ENCODE assay signal across 9 cellular contexts in genomic region chr16:1769402-1770300, GRCh38. TPM values are rescaled to one million over a fixed set of nuclear protein-coding genes. Genes with fewer than 3 reads are reported as not detected.
DNase-seq lines count a peak whose midpoint lies in the region; ATAC-seq and TF ChIP-seq lines count a peak whose summit lies in the region.
"Had no signal": no experiment of that assay in that cellular context is flagged by ENCODE, and none has a peak within 500 bp of the region (broad histone marks: within the 10 kb centered on the region; RNA-seq: fewer than 3 reads in every experiment).

No MANE protein-coding gene starts in this region.

- H3K27me3 ChIP-seq in stomach smooth muscle (ENCODE audit: control insufficient read depth in 1 of 2, insufficient read depth in 2 of 2, low read length in 2 of 2) = no peaks in the 10 kb centered on the region

- H3K27me3 Mint-ChIP-seq in activated CD4-positive, alpha-beta T cell treated with anti-CD3 and anti-CD28 coated beads, Interleukin-2, amount 10 ng/mL, durations not matched to agents 24 days and 14 days = no peaks in the 10 kb centered on the region
- H3K27me3 Mint-ChIP-seq in WTC11 (ENCODE audit: low read depth) = no peaks in the 10 kb centered on the region; the same call in 1 of the 2 replicates
- H3K27me3 Mint-ChIP-seq in glutamatergic neuron (ENCODE audit: unreplicated experiment) = peaks cover 15% of the 10 kb centered on the region

- H3K4me1 ChIP-seq in stomach smooth muscle (ENCODE audit: control insufficient read depth, insufficient read depth, low read length) = peaks cover 39% of the 10 kb centered on the region

- POLR2A ChIA-PET in WTC11 (lab: Charles Lee) = interaction anchor here (0.5 to 3.6 kb wide), 7 partner anchors 11 to 1342 kb away, joined by 3 to 18 read pairs (median 4); partner anchors contain the start of genes MAPK8IP3, NUBP2, RPS2 and SPSB3

- peak overlapping the region; percentile 93 for H3K4me3 Mint-ChIP-seq in activated CD4-positive, alpha-beta T cell treated with anti-CD3 and anti-CD28 coated beads, Interleukin-2, amount 10 ng/mL, durations not matched to agents 24 days and 14 days
- H3K4me3 Mint-ChIP-seq in WTC11 = peak overlapping the region; percentile 99
- H3K4me3 Mint-ChIP-seq in glutamatergic neuron (ENCODE audit: unreplicated experiment) = peak overlapping the region; percentile 93

- H3K9me3 ChIP-seq in stomach smooth muscle (ENCODE audit: control insufficient read depth in 2 of 2, low read length in 2 of 2) = no peaks in the 10 kb centered on the region

- peak overlapping the region; percentile 73 for H3K27ac ChIP-seq in stomach smooth muscle (ENCODE audit: low read length)

- peak overlapping the region; percentile 74 for H3K27ac Mint-ChIP-seq in activated CD4-positive, alpha-beta T cell treated with anti-CD3 and anti-CD28 coated beads, Interleukin-2, amount 10 ng/mL, durations not matched to agents 24 days and 14 days
- H3K27ac Mint-ChIP-seq in WTC11 (peak overlapping the region; percentile 84), glutamatergic neuron (ENCODE audit: unreplicated experiment) (peak overlapping the region; percentile 90)

- peaks cover 26% of the 10 kb centered on the region for H3K36me3 Mint-ChIP-seq in activated CD4-positive, alpha-beta T cell treated with anti-CD3 and anti-CD28 coated beads, Interleukin-2, amount 10 ng/mL, durations not matched to agents 24 days and 14 days (ENCODE audit: low read depth)
- H3K36me3 Mint-ChIP-seq in WTC11 (peaks cover 4% of the 10 kb centered on the region), glutamatergic neuron (ENCODE audit: unreplicated experiment) (no peaks in the 10 kb centered on the region)

- no peak for DNase-seq in activated CD4-positive, alpha-beta T cell treated with anti-CD3 and anti-CD28 coated beads, Interleukin-2, amount 10 ng/mL, durations not matched to agents 24 days and 14 days
- DNase-seq in activated CD4-positive, alpha-beta T cell treated with anti-CD3 and anti-CD28 coated beads for 48 hours = no peak
- DNase-seq in WTC11 (ENCODE audit: low spot score) (no peak), glutamatergic neuron (no peak), GM19240 (ENCODE audit: insufficient read length, low spot score) (no peak), A172 (ENCODE audit: low spot score) (no peak)
- DNase-seq: activated CD4-positive, CD25-positive, alpha-beta regulatory T cell treated with anti-CD3 and anti-CD28 coated beads, Interleukin-2, amount 50 U/mL, for 72 hours had no signal

- TF ChIP-seq CTCF in WTC11 (IDR thresholded peaks at IDR 0.05) = no peak
- no peak for TF ChIP-seq CTCF in glutamatergic neuron (IDR thresholded peaks at IDR 0.05; ENCODE audit: partially characterized antibody, unreplicated experiment)

- CTCF ChIA-PET in WTC11 (lab: Charles Lee) = interaction anchor here (0.7 to 2.4 kb wide), 4 partner anchors 13 to 154 kb away, joined by 3 to 11 read pairs (median 6); partner anchors contain the start of genes MAPK8IP3, NUBP2 and SPSB3

- peaks cover 10% of the 10 kb centered on the region for H3K4me1 Mint-ChIP-seq in activated CD4-positive, alpha-beta T cell treated with anti-CD3 and anti-CD28 coated beads, Interleukin-2, amount 10 ng/mL, durations not matched to agents 24 days and 14 days
- H3K4me1 Mint-ChIP-seq in WTC11 (peaks cover 4% of the 10 kb centered on the region), glutamatergic neuron (ENCODE audit: low read depth, unreplicated experiment) (peaks cover 4% of the 10 kb centered on the region)

- no peaks in the 10 kb centered on the region for H3K9me3 Mint-ChIP-seq in activated CD4-positive, alpha-beta T cell treated with anti-CD3 and anti-CD28 coated beads, Interleukin-2, amount 10 ng/mL, durations not matched to agents 24 days and 14 days
- no peaks in the 10 kb centered on the region for H3K9me3 Mint-ChIP-seq in WTC11
- H3K9me3 Mint-ChIP-seq in glutamatergic neuron (ENCODE audit: unreplicated experiment) = peaks cover 18% of the 10 kb centered on the region

- ATAC-seq in WTC11 (no peak), HG02678 (IDR thresholded peaks at IDR 0.05; ENCODE audit: unreplicated experiment) (no peak)

- no peak overlapping the region for H3K9ac ChIP-seq in stomach smooth muscle (ENCODE audit: low read length in 2 of 2)

- peak overlapping the region; percentile 63 to 90 for H3K4me3 ChIP-seq in stomach smooth muscle (ENCODE audit: low read length in 2 of 2)

- intact Hi-C loops in activated CD4-positive, alpha-beta T cell treated with anti-CD3 and anti-CD28 coated beads, Interleukin-2, amount 10 ng/mL, durations not matched to agents 24 days and 14 days (cut with micrococcal nuclease) = loop anchor here (2.0 to 5.0 kb wide), 4 partner anchors 55 to 173 kb away; partner anchors contain the start of genes MAPK8IP3 and MSRB1

- H3K36me3 ChIP-seq in stomach smooth muscle (ENCODE audit: control insufficient read depth in 2 of 2, insufficient read depth in 2 of 2, low read length in 2 of 2) = peaks cover 9 to 23% of the 10 kb centered on the region in 2 donors

TF ChIP-seq in WTC11, 78 proteins besides CTCF, POLR2A, EP300 and RAD21:
- TF ChIP-seq KAT7 (CRISPR knock-in tag; IDR thresholded peaks at IDR 0.05; ENCODE audit: borderline replicate concordance) (0 out of 2 replicates have a peak, but pooled peaks have one; percentile 26), NFATC4 (CRISPR knock-in tag; IDR thresholded peaks at IDR 0.05) (0 out of 2 replicates have a peak, but pooled peaks have one; percentile 16), E2F5 (CRISPR knock-in tag; IDR thresholded peaks at IDR 0.05) (no peak), IRF2 (CRISPR knock-in tag; IDR thresholded peaks at IDR 0.05; ENCODE audit: borderline replicate concordance, low read depth) (no peak), MLX (CRISPR knock-in tag; IDR thresholded peaks at IDR 0.05) (no peak)

RNA-seq across cellular contexts. Expression of gene NME3, which starts 1.7 kb away (rescaled TPM):
- 46.3 and 50.0 TPM in 2 replicates for total RNA-seq in activated CD4-positive, alpha-beta T cell treated with anti-CD3 and anti-CD28 coated beads, Interleukin-2, amount 10 ng/mL, durations not matched to agents 24 days and 14 days
- total RNA-seq in WTC11 (2021) (86.8 to 106 TPM (median 103 TPM) in 3 replicates), glutamatergic neuron (ENCODE audit: unreplicated experiment) (79.1 TPM)
- total RNA-seq in A172 (2014; rRNA removed; shearing (Covaris generic)) = 1.3 and 4.6 TPM in 2 replicates

RNA-seq across cellular contexts. Expression of gene EME2, which starts 3.0 kb away (rescaled TPM):
- total RNA-seq in activated CD4-positive, alpha-beta T cell treated with anti-CD3 and anti-CD28 coated beads, Interleukin-2, amount 10 ng/mL, durations not matched to agents 24 days and 14 days = 28.2 and 30.0 TPM in 2 replicates
- 23.2 to 30.8 TPM (median 25.7 TPM) in 3 replicates for total RNA-seq in WTC11 (2021)
- 68.7 TPM for total RNA-seq in glutamatergic neuron (ENCODE audit: unreplicated experiment)
- 7.8 and 15.8 TPM in 2 replicates for total RNA-seq in A172 (2014; rRNA removed; shearing (Covaris generic))

RNA-seq across cellular contexts. Expression of gene MRPS34, which starts 3.3 kb away (rescaled TPM):
- 201 and 207 TPM in 2 replicates for total RNA-seq in activated CD4-positive, alpha-beta T cell treated with anti-CD3 and anti-CD28 coated beads, Interleukin-2, amount 10 ng/mL, durations not matched to agents 24 days and 14 days
- total RNA-seq in WTC11 (2021) (258 to 262 TPM (median 261 TPM) in 3 replicates), glutamatergic neuron (ENCODE audit: unreplicated experiment) (75.1 TPM)
- total RNA-seq in A172 (2014; rRNA removed; shearing (Covaris generic)) = 208 and 223 TPM in 2 replicates

RNA-seq across cellular contexts. Expression of gene SPSB3, which starts 12.7 kb away (rescaled TPM):
- total RNA-seq in activated CD4-positive, alpha-beta T cell treated with anti-CD3 and anti-CD28 coated beads, Interleukin-2, amount 10 ng/mL, durations not matched to agents 24 days and 14 days = 24.6 and 24.9 TPM in 2 replicates
- total RNA-seq in WTC11 (2021) (27.2 to 32.8 TPM (median 28.4 TPM) in 3 replicates), glutamatergic neuron (ENCODE audit: unreplicated experiment) (80.4 TPM)
- 36.7 and 37.9 TPM in 2 replicates for total RNA-seq in A172 (2014; rRNA removed; shearing (Covaris generic))

RNA-seq across cellular contexts. Expression of gene NUBP2, which starts 13.1 kb away (rescaled TPM):
- 77.4 and 81.1 TPM in 2 replicates for total RNA-seq in activated CD4-positive, alpha-beta T cell treated with anti-CD3 and anti-CD28 coated beads, Interleukin-2, amount 10 ng/mL, durations not matched to agents 24 days and 14 days
- 76.4 to 89.2 TPM (median 77.6 TPM) in 3 replicates for total RNA-seq in WTC11 (2021)
- 66.1 TPM for total RNA-seq in glutamatergic neuron (ENCODE audit: unreplicated experiment)
- total RNA-seq in A172 (2014; rRNA removed; shearing (Covaris generic)) = 161 and 195 TPM in 2 replicates
